Comparison of ENCODE assay signal across 8 cellular contexts in the genomic region with DNA sequence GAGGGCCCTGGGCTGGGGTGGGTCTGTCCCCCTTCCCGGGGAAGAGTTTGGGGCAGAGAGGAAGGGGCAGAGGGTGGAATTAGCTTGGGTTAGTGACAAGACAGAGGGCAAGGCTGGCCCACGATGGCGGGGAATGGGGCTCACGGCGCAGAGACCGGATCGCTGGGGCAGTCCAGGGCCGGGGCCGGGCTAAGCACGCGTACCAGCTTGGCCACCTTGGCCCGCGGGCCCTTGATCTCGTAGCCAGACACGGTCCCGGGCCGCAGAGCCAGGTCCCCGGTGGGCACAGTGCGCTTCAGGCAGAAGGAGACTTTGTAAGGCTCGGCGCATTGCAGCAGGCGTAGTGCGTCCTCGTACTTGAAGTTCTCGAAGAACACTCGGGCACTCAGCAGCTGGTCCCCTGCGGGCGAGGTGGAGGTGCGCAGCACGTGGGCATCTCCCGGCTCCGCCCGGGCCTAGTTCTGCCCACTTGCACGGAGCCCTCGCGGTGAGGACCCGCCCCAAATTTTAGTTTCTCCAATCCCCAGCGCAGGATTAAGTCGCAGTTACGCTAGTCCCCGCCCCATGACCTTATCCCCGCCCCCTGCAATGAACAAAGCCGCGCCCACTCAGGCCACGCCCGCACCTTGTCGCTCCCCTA. TPM values are rescaled to one million over a fixed set of nuclear protein-coding genes. Genes with fewer than 3 reads are reported as not detected.
A peak's percentile ranks its signal among the peaks of the same experiment; 100 is the strongest.
DNase-seq lines count a peak whose midpoint lies in the region; ATAC-seq and TF ChIP-seq lines count a peak whose summit lies in the region.

No MANE protein-coding gene starts in this region.

- H3K4me1 Mint-ChIP-seq in natural killer cell, result peaks cover 6 to 12% of the 10 kb centered on the region in 2 donors

- H3K27ac Mint-ChIP-seq in natural killer cell, result no peak overlapping the region

- TF ChIP-seq CTCF in natural killer cell (IDR thresholded peaks at IDR 0.05) (no peak), coronary artery (IDR thresholded peaks at IDR 0.05) (no peak)

- H3K27me3 Mint-ChIP-seq in natural killer cell (ENCODE audit: low read depth in 2 of 2), result no peaks in the 10 kb centered on the region

- H3K36me3 Mint-ChIP-seq in natural killer cell, result no peaks in the 10 kb centered on the region

- no peak overlapping the region for H3K27ac ChIP-seq in coronary artery

- no peak overlapping the region for H3K4me3 ChIP-seq in coronary artery

- no peak overlapping the region for H3K4me3 Mint-ChIP-seq in natural killer cell

- DNase-seq in DMS153 (lab: John Stamatoyannopoulos, UW) (peak; percentile 52), T-helper 1 cell (peak; percentile 40 to 63 (median 51)), astrocyte of the hippocampus (ENCODE audit: low read depth, low spot score) (peak; percentile 59), natural killer cell (no peak), middle frontal gyrus (ENCODE audit: extremely low spot score, low spot score) (no peak), coronary artery (ENCODE audit: low spot score) (no peak), HCEC 1CT (no peak)

- ATAC-seq in natural killer cell, result peak in 2 of 3 donors; percentile 27 to 64
- ATAC-seq in HG02840 (IDR thresholded peaks at IDR 0.05; ENCODE audit: low FRiP score, unreplicated experiment), result no peak

- no peaks in the 10 kb centered on the region for H3K9me3 Mint-ChIP-seq in natural killer cell

- intact Hi-C loops in natural killer cell (cut with micrococcal nuclease), result no loop called here

RNA-seq across cellular contexts. Expression of gene HIPK4, which starts 8.6 kb away (rescaled TPM):
- under 1 TPM in 2 of 3 donors, not detected in 1; 0.14 to 0.29 TPM for total RNA-seq in natural killer cell

RNA-seq across cellular contexts. Expression of gene PRX, which starts 14.6 kb away (rescaled TPM):
- 1 to 10 TPM; 2.0 to 3.8 (median 3.7) TPM for total RNA-seq in natural killer cell

RNA-seq across cellular contexts. Expression of gene SERTAD1, which starts 27.3 kb away (rescaled TPM):
- 10 to 100 TPM; 31.2 to 53.5 (median 38.7) TPM for total RNA-seq in natural killer cell

RNA-seq across cellular contexts. Expression of gene SERTAD3, which starts 45.6 kb away (rescaled TPM):
- total RNA-seq in natural killer cell, result 100 to 1,000 TPM in 1 of 3 donors, 10 to 100 TPM in 2; 57.3 to 102 (median 83.3) TPM

RNA-seq across cellular contexts. Expression of gene PLD3, which starts 50.0 kb away (rescaled TPM):
- total RNA-seq in natural killer cell, result 100 to 1,000 TPM; 107 to 140 (median 109) TPM

Comparison
In these comparisons a context has a peak if more than half of its experiments do, and no peak if none do; other contexts are left out.
1. DNase-seq: peak in DMS153 (single experiment), T-helper 1 cell (5 of 5) and astrocyte of the hippocampus (single experiment); none in natural killer cell (single experiment), middle frontal gyrus (single experiment), coronary artery (single experiment) and HCEC 1CT (single experiment).